Comparison of ENCODE assay signal across 22 cellular contexts in genomic region chr10:122139226-122139625, GRCh38.
DNase-seq lines count a peak whose midpoint lies in the region; ATAC-seq and TF ChIP-seq lines count a peak whose summit lies in the region.
"Had no signal": no experiment of that assay in that cellular context is flagged by ENCODE, and none has a peak within 500 bp of the region (broad histone marks: within the 10 kb centered on the region; RNA-seq: fewer than 3 reads in every experiment).

No MANE protein-coding gene starts in this region.

- no peak overlapping the region for H3K4me3 Mint-ChIP-seq in activated T-helper 2 cell treated with anti-CD3 and anti-CD28 coated beads, Interferon-gamma antibody, Interleukin-2, Interleukin-4, amounts not matched to agents 10 μg/mL and 5 μg/mL and 100 μg/mL, durations not matched to agents 14 hours and 24 hours and 36 hours (ENCODE audit: low read depth)
- H3K4me3 Mint-ChIP-seq: activated naive CD8-positive, alpha-beta T cell; CD8-positive, alpha-beta T cell; IgD-negative memory B cell; naive thymus-derived CD4-positive, alpha-beta T cell; stimulated activated naive CD8-positive, alpha-beta T cell treated with anti-CD3 and anti-CD28 coated beads, Interleukin-15, Interleukin-2, amounts not matched to agents 100 ng/mL and 50 ng/mL, for 24 hours; T-helper 1 cell treated with Interleukin-12 subunit alpha and Interleukin-12 subunit beta and Interleukin-4 antibody, amounts not matched to agents 30 μg/mL and 1 μg/mL, for 36 hours had no signal

- H3K27me3 ChIP-seq in ACC112 (ENCODE audit: insufficient read depth, low read length) = no peaks in the 10 kb centered on the region
- H3K27me3 ChIP-seq in ascending aorta = no peaks in the 10 kb centered on the region
- no peaks in the 10 kb centered on the region for H3K27me3 ChIP-seq in right cardiac atrium (ENCODE audit: control insufficient read depth, insufficient read depth)
- no peaks in the 10 kb centered on the region for H3K27me3 ChIP-seq in rectal smooth muscle tissue (ENCODE audit: control insufficient read depth, insufficient read depth, low read length)
- H3K27me3 ChIP-seq: foreskin keratinocyte had no signal

- no peak overlapping the region for H3K27ac Mint-ChIP-seq in activated T-helper 2 cell treated with anti-CD3 and anti-CD28 coated beads, Interferon-gamma antibody, Interleukin-2, Interleukin-4, amounts not matched to agents 10 μg/mL and 5 μg/mL and 100 μg/mL, durations not matched to agents 14 hours and 24 hours and 36 hours
- H3K27ac Mint-ChIP-seq: activated naive CD8-positive, alpha-beta T cell; CD8-positive, alpha-beta T cell; IgD-negative memory B cell; naive thymus-derived CD4-positive, alpha-beta T cell; stimulated activated naive CD8-positive, alpha-beta T cell treated with anti-CD3 and anti-CD28 coated beads, Interleukin-15, Interleukin-2, amounts not matched to agents 100 ng/mL and 50 ng/mL, for 24 hours; T-helper 1 cell treated with Interleukin-12 subunit alpha and Interleukin-12 subunit beta and Interleukin-4 antibody, amounts not matched to agents 30 μg/mL and 1 μg/mL, for 36 hours had no signal

- H3K9me3 ChIP-seq in ascending aorta (no peaks in the 10 kb centered on the region), right cardiac atrium (ENCODE audit: control insufficient read depth, low read length) (no peaks in the 10 kb centered on the region)

- ATAC-seq in right cardiac atrium (peak; percentile 29 to 72), HG02798 (IDR thresholded peaks at IDR 0.05; ENCODE audit: poor library complexity, unreplicated experiment) (no peak)
- ATAC-seq: activated CD4-positive, CD25-positive, alpha-beta regulatory T cell treated with anti-CD3 and anti-CD28 coated beads, Interleukin-2, amount 50 U/mL, for 24 hours; CD8-positive, alpha-beta T cell; foreskin keratinocyte; naive thymus-derived CD4-positive, alpha-beta T cell had no signal

- intact Hi-C loops in ascending aorta (cut with DNase I) (no loop called here), right cardiac atrium (cut with DNase I) (no loop called here)
- intact Hi-C loops in activated T-helper 2 cell treated with anti-CD3 and anti-CD28 coated beads, Interferon-gamma antibody, Interleukin-2, Interleukin-4, amounts not matched to agents 10 μg/mL and 5 μg/mL and 100 μg/mL, durations not matched to agents 14 hours and 24 hours and 36 hours (cut with micrococcal nuclease) = no loop called here

- no peak overlapping the region for H3K4me3 ChIP-seq in ACC112 (ENCODE audit: low read depth, low read length)
- H3K4me3 ChIP-seq in ascending aorta = no peak overlapping the region
- no peak overlapping the region for H3K4me3 ChIP-seq in right cardiac atrium (ENCODE audit: low read length)
- no peak overlapping the region for H3K4me3 ChIP-seq in rectal smooth muscle tissue (ENCODE audit: low read length)
- H3K4me3 ChIP-seq: smooth muscle cell had no signal

- DNase-seq in ascending aorta (ENCODE audit: low spot score in 2 of 2) (no peak), right cardiac atrium (peak; percentile 53 to 83 (median 81)), cerebellar nuclear complex (lab: John Stamatoyannopoulos, UW) (no peak)
- no peak for DNase-seq in activated CD4-positive, alpha-beta T cell treated with anti-CD3 and anti-CD28 coated beads, Interleukin-2, amount 50 U/mL, for 48 hours
- DNase-seq in activated T-helper 2 cell treated with anti-CD3 and anti-CD28 coated beads, Interferon-gamma antibody, Interleukin-2, Interleukin-4, amounts not matched to agents 10 μg/mL and 5 μg/mL and 100 μg/mL, durations not matched to agents 14 hours and 24 hours and 36 hours (ENCODE audit: low spot score) = no peak
- DNase-seq: ACHN; activated CD8-positive, alpha-beta memory T cell treated with anti-CD3 and anti-CD28 coated beads, Interleukin-2, amount 50 U/mL, for 48 hours; CD8-positive, alpha-beta T cell; effector CD8-positive, alpha-beta T cell; foreskin keratinocyte; HCEC 1CT; naive thymus-derived CD4-positive, alpha-beta T cell; NCI-H2081 treated with DMSO at 0.1 percent for 48 hours had no signal

- no peak for TF ChIP-seq CTCF in ascending aorta (IDR thresholded peaks at IDR 0.05)

- H3K9me3 Mint-ChIP-seq in activated T-helper 2 cell treated with anti-CD3 and anti-CD28 coated beads, Interferon-gamma antibody, Interleukin-2, Interleukin-4, amounts not matched to agents 10 μg/mL and 5 μg/mL and 100 μg/mL, durations not matched to agents 14 hours and 24 hours and 36 hours = no peaks in the 10 kb centered on the region
- H3K9me3 Mint-ChIP-seq: CD8-positive, alpha-beta T cell; IgD-negative memory B cell; stimulated activated naive CD8-positive, alpha-beta T cell treated with anti-CD3 and anti-CD28 coated beads, Interleukin-15, Interleukin-2, amounts not matched to agents 100 ng/mL and 50 ng/mL, for 24 hours; T-helper 1 cell treated with Interleukin-12 subunit alpha and Interleukin-12 subunit beta and Interleukin-4 antibody, amounts not matched to agents 30 μg/mL and 1 μg/mL, for 36 hours had no signal

- peak overlapping the region; percentile 93; the same call in 1 of the 2 replicates for H3K27ac ChIP-seq in ACC112 (ENCODE audit: low read depth, low read length)
- peak overlapping the region; percentile 93 to 95 for H3K27ac ChIP-seq in ascending aorta
- H3K27ac ChIP-seq in right cardiac atrium (ENCODE audit: low read length) = peak overlapping the region; percentile 52
- peak overlapping the region; percentile 90 for H3K27ac ChIP-seq in rectal smooth muscle tissue (ENCODE audit: low read depth, low read length)
- H3K27ac ChIP-seq: foreskin keratinocyte had no signal

- H3K9ac ChIP-seq in rectal smooth muscle tissue (ENCODE audit: low read length) = no peak overlapping the region

- WGBS in right cardiac atrium = 22% methylated on average over 11 of the region's 11 CpGs

- H3K36me3 ChIP-seq in ACC112 (ENCODE audit: insufficient read depth, low read length) (no peaks in the 10 kb centered on the region), ascending aorta (peaks cover 0 to 21% of the 10 kb centered on the region in 2 donors), rectal smooth muscle tissue (ENCODE audit: control insufficient read depth, insufficient read depth, low read length) (peaks cover 12% of the 10 kb centered on the region)

- H3K27me3 Mint-ChIP-seq in activated T-helper 2 cell treated with anti-CD3 and anti-CD28 coated beads, Interferon-gamma antibody, Interleukin-2, Interleukin-4, amounts not matched to agents 10 μg/mL and 5 μg/mL and 100 μg/mL, durations not matched to agents 14 hours and 24 hours and 36 hours (ENCODE audit: low read depth) = no peaks in the 10 kb centered on the region
- H3K27me3 Mint-ChIP-seq: activated naive CD8-positive, alpha-beta T cell; stimulated activated naive CD8-positive, alpha-beta T cell treated with anti-CD3 and anti-CD28 coated beads, Interleukin-15, Interleukin-2, amounts not matched to agents 100 ng/mL and 50 ng/mL, for 24 hours had no signal

- H3K79me2 ChIP-seq in ACC112 (ENCODE audit: control insufficient read depth, insufficient read depth, low read length, unreplicated experiment) = no peaks in the 10 kb centered on the region

- no peak overlapping the region for H2AFZ ChIP-seq in ACC112 (ENCODE audit: low read length, unreplicated experiment)

- H3K4me1 Mint-ChIP-seq in activated T-helper 2 cell treated with anti-CD3 and anti-CD28 coated beads, Interferon-gamma antibody, Interleukin-2, Interleukin-4, amounts not matched to agents 10 μg/mL and 5 μg/mL and 100 μg/mL, durations not matched to agents 14 hours and 24 hours and 36 hours (ENCODE audit: low read depth) = no peaks in the 10 kb centered on the region

- H3K36me3 Mint-ChIP-seq in activated T-helper 2 cell treated with anti-CD3 and anti-CD28 coated beads, Interferon-gamma antibody, Interleukin-2, Interleukin-4, amounts not matched to agents 10 μg/mL and 5 μg/mL and 100 μg/mL, durations not matched to agents 14 hours and 24 hours and 36 hours (ENCODE audit: low read depth) = no peaks in the 10 kb centered on the region
- H3K36me3 Mint-ChIP-seq: activated naive CD8-positive, alpha-beta T cell; CD8-positive, alpha-beta T cell; IgD-negative memory B cell; naive thymus-derived CD4-positive, alpha-beta T cell had no signal

- H3K4me1 ChIP-seq in ACC112 (ENCODE audit: control insufficient read depth, insufficient read depth, low read length, unreplicated experiment) (peaks cover 27% of the 10 kb centered on the region), ascending aorta (peaks cover 28 to 41% of the 10 kb centered on the region in 2 donors), right cardiac atrium (ENCODE audit: control insufficient read depth, insufficient read depth, low read length) (peaks cover 28% of the 10 kb centered on the region), rectal smooth muscle tissue (ENCODE audit: control insufficient read depth, insufficient read depth, low read length) (peaks cover 41% of the 10 kb centered on the region)

Comparison
In these comparisons a context has a peak if more than half of its experiments do, and no peak if none do; other contexts are left out.
1. DNase-seq: peak in right cardiac atrium (3 of 3); none in ascending aorta (0 of 2), activated CD4-positive, alpha-beta T cell treated with anti-CD3 and anti-CD28 coated beads, Interleukin-2, amount 50 U/mL, for 48 hours (0 of 2), cerebellar nuclear complex (0 of 2) and activated T-helper 2 cell treated with anti-CD3 and anti-CD28 coated beads, Interferon-gamma antibody, Interleukin-2, Interleukin-4, amounts not matched to agents 10 μg/mL and 5 μg/mL and 100 μg/mL, durations not matched to agents 14 hours and 24 hours and 36 hours (single experiment).
2. Peak in every context shown above with its lines, with median percentiles within 50 percentile points of each other: H3K27ac ChIP-seq.